In the genomic region with DNA sequence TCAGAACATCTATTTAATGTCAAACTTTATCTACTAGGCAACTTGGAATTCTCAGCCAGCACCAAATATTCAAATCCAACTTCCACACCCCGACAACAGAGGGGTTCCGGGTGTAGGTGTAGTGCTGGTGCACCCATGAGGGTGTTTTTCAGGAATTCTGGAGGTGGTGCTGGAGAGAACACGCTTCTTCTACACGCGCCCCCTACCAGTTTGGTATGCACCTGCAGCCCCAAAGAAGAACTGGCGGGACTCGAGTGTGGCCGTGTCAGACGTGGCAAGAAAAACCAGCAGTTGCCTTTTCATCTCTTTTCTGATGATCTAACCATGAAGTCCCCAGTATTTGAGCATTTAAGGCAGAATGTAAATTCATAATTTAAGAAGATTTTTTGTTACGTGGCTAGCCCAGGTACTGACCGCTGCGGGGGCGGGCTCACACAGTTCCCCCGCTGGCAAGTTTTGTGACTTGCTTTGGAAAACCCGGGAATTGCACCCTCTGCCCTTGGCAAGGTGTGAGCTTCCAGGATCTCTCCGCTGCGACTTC, we compare ENCODE assay signal across 8 cellular contexts. TPM values are rescaled to one million over a fixed set of nuclear protein-coding genes. Genes with fewer than 3 reads are reported as not detected.
DNase-seq lines count a peak whose midpoint lies in the region; ATAC-seq and TF ChIP-seq lines count a peak whose summit lies in the region.

No MANE protein-coding gene starts in this region.

- H3K27me3 ChIP-seq in BE2C, result peaks cover 3% of the 10 kb centered on the region; the same call in 1 of the 2 replicates
- peaks cover 7% of the 10 kb centered on the region for H3K27me3 ChIP-seq in effector memory CD4-positive, alpha-beta T cell (replicated peaks; ENCODE audit: control insufficient read depth, insufficient read depth, low read length, poor library complexity, severe bottlenecking)
- H3K27me3 ChIP-seq in mesenchymal stem cell (ENCODE audit: control insufficient read depth in 1 of 2, insufficient read depth in 1 of 2, low read length in 2 of 2), result peaks cover 0 to 39% of the 10 kb centered on the region in 2 experiments

- H3K36me3 ChIP-seq in BE2C, result no peaks in the 10 kb centered on the region
- H3K36me3 ChIP-seq in effector memory CD4-positive, alpha-beta T cell (ENCODE audit: control insufficient read depth, insufficient read depth, low read length), result no peaks in the 10 kb centered on the region
- H3K36me3 ChIP-seq in mesenchymal stem cell (ENCODE audit: control insufficient read depth in 1 of 2, insufficient read depth in 2 of 2, low read depth in 1 of 2, low read length in 2 of 2), result no peaks in the 10 kb centered on the region

- no peaks in the 10 kb centered on the region for H3K9me3 Mint-ChIP-seq in activated CD4-positive, alpha-beta memory T cell treated with anti-CD3 and anti-CD28 coated beads for 36 hours

- peak overlapping the region; percentile 98 for H3K4me2 ChIP-seq in mesenchymal stem cell (ENCODE audit: low read length, poor library complexity, severe bottlenecking)

- CTCF ChIA-PET in activated CD4-positive, alpha-beta memory T cell treated with anti-CD3 and anti-CD28 coated beads for 36 hours (lab: Charles Lee), result interaction anchor here (0.6 to 3.0 kb wide), 7 partner anchors 9 to 262 kb away, joined by 3 to 15 read pairs (median 4); partner anchors contain the start of gene RWDD3

- peak overlapping the region; percentile 78 for H3K4me3 Mint-ChIP-seq in activated CD4-positive, alpha-beta memory T cell treated with anti-CD3 and anti-CD28 coated beads for 36 hours

- H3K4me1 ChIP-seq in BE2C (no peaks in the 10 kb centered on the region), mesenchymal stem cell (ENCODE audit: control insufficient read depth, insufficient read depth, low read depth, low read length) (peaks cover 3% of the 10 kb centered on the region)
- H3K4me1 ChIP-seq in effector memory CD4-positive, alpha-beta T cell (ENCODE audit: control insufficient read depth, insufficient read depth, low read length, poor library complexity, severe bottlenecking), result peaks cover 4% of the 10 kb centered on the region

- no peak overlapping the region for H2AK5ac ChIP-seq in mesenchymal stem cell (ENCODE audit: low read length, severe bottlenecking)

- intact Hi-C loops in activated CD4-positive, alpha-beta memory T cell treated with anti-CD3 and anti-CD28 coated beads for 36 hours (cut with micrococcal nuclease), result loop anchor here (1.0 to 2.0 kb wide), 3 partner anchors 44 to 262 kb away; partner anchors contain the start of genes ALG14 and RWDD3

- peak overlapping the region; percentile 73 for H3K9ac ChIP-seq in mesenchymal stem cell (ENCODE audit: low read length)

- no peak overlapping the region for H4K91ac ChIP-seq in mesenchymal stem cell (ENCODE audit: low read length)

- H3K79me1 ChIP-seq in mesenchymal stem cell (replicated peaks; ENCODE audit: low read length, poor library complexity, severe bottlenecking), result peaks cover 14% of the 10 kb centered on the region

- H3K27me3 Mint-ChIP-seq in activated CD4-positive, alpha-beta memory T cell treated with anti-CD3 and anti-CD28 coated beads for 36 hours, result peaks cover 20% of the 10 kb centered on the region

- POLR2A ChIA-PET in activated CD4-positive, alpha-beta memory T cell treated with anti-CD3 and anti-CD28 coated beads for 36 hours (lab: Charles Lee), result interaction anchor here (1.1 kb wide), 1 partner anchor 117 kb away, joined by 4 read pairs; the partner anchor contains the start of gene RWDD3

- H2AFZ ChIP-seq in mesenchymal stem cell (ENCODE audit: low read depth, low read length), result peak overlapping the region; percentile 80

- H3K9me3 ChIP-seq in BE2C, result no peaks in the 10 kb centered on the region
- H3K9me3 ChIP-seq in effector memory CD4-positive, alpha-beta T cell (ENCODE audit: control insufficient read depth, low read length), result no peaks in the 10 kb centered on the region
- no peaks in the 10 kb centered on the region for H3K9me3 ChIP-seq in mesenchymal stem cell (ENCODE audit: control insufficient read depth, low read length)

- no peaks in the 10 kb centered on the region for H3K36me3 Mint-ChIP-seq in activated CD4-positive, alpha-beta memory T cell treated with anti-CD3 and anti-CD28 coated beads for 36 hours

- H3K27ac Mint-ChIP-seq in activated CD4-positive, alpha-beta memory T cell treated with anti-CD3 and anti-CD28 coated beads for 36 hours, result no peak overlapping the region

- no peak overlapping the region for H2BK120ac ChIP-seq in mesenchymal stem cell (ENCODE audit: low read depth, low read length)

- H3K4me3 ChIP-seq in BE2C (ENCODE audit: low read depth, low read length) (peak overlapping the region; percentile 73), mesenchymal stem cell (ENCODE audit: insufficient read depth in 1 of 2, low read depth in 1 of 2, low read length in 2 of 2) (peak overlapping the region; percentile 82 to 90)
- H3K4me3 ChIP-seq in effector memory CD4-positive, alpha-beta T cell (ENCODE audit: insufficient read depth, low read depth, low read length, poor library complexity, severe bottlenecking), result peak overlapping the region; percentile 76

- peak; percentile 62 for TF ChIP-seq CTCF in BE2C (IDR thresholded peaks at IDR 0.05; ENCODE audit: low read depth, low read length)

- H4K8ac ChIP-seq in mesenchymal stem cell (ENCODE audit: low read length), result no peak overlapping the region

- H2BK12ac ChIP-seq in mesenchymal stem cell (ENCODE audit: low read length in 2 of 2), result no peak overlapping the region

- H3K18ac ChIP-seq in mesenchymal stem cell (ENCODE audit: low read depth in 1 of 2, low read length in 2 of 2), result no peak overlapping the region

- H3K4me1 Mint-ChIP-seq in activated CD4-positive, alpha-beta memory T cell treated with anti-CD3 and anti-CD28 coated beads for 36 hours (ENCODE audit: low read depth), result peaks cover 6% of the 10 kb centered on the region

- H3K14ac ChIP-seq in mesenchymal stem cell (ENCODE audit: low read length in 2 of 2), result no peak overlapping the region

- ATAC-seq in GM19328 (IDR thresholded peaks at IDR 0.05; ENCODE audit: unreplicated experiment), result peak; percentile 52
- ATAC-seq in HG03460 (IDR thresholded peaks at IDR 0.05; ENCODE audit: unreplicated experiment), result peak; percentile 69

- no peak overlapping the region for H3K27ac ChIP-seq in effector memory CD4-positive, alpha-beta T cell (ENCODE audit: insufficient read depth, low read length, poor library complexity, severe bottlenecking)
- H3K27ac ChIP-seq in mesenchymal stem cell (ENCODE audit: low read length, poor library complexity, severe bottlenecking), result no peak overlapping the region

- H2BK5ac ChIP-seq in mesenchymal stem cell (ENCODE audit: low read depth, low read length, poor library complexity, severe bottlenecking), result no peak overlapping the region

- no peak overlapping the region for H3K4ac ChIP-seq in mesenchymal stem cell (ENCODE audit: low read depth in 1 of 2, low read length in 2 of 2)

- H2BK15ac ChIP-seq in mesenchymal stem cell (ENCODE audit: low read depth, poor library complexity, severe bottlenecking), result no peak overlapping the region

- WGBS in mesenchymal stem cell, result 1% methylated on average over 17 of the region's 17 CpGs

- DNase-seq in BE2C (peak; percentile 62), NCI-H526 (lab: John Stamatoyannopoulos, UW) (peak; percentile 84 to 94), mesenchymal stem cell (peak; percentile 57)
- DNase-seq in activated CD4-positive, alpha-beta memory T cell treated with anti-CD3 and anti-CD28 coated beads for 36 hours, result peak; percentile 62
- DNase-seq in effector memory CD4-positive, alpha-beta T cell, result peak; percentile 9 to 25 (median 19)
- peak; percentile 15 to 16 for DNase-seq in stimulated activated CD8-positive, alpha-beta memory T cell treated with anti-CD3 and anti-CD28 coated beads, Interleukin-7, amount 100 ng/mL, for 1 hour (ENCODE audit: low read depth in 2 of 2)

- no peak overlapping the region for H3K23ac ChIP-seq in mesenchymal stem cell (ENCODE audit: low read length in 2 of 2)

RNA-seq across cellular contexts. Expression of gene TLCD4, which starts 0.4 kb away (rescaled TPM):
- polyA plus RNA-seq in BE2C (2012; ENCODE audit: insufficient read depth, insufficient read length, low read depth), result not detected
- under 1 TPM; 0.15 to 0.21 TPM for total RNA-seq in activated CD4-positive, alpha-beta memory T cell treated with anti-CD3 and anti-CD28 coated beads for 36 hours
- polyA plus RNA-seq in mesenchymal stem cell (2013, experiment 1 of 2), result 2.4 TPM
- polyA plus RNA-seq in mesenchymal stem cell (2013, experiment 2 of 2), result 2.8 TPM

RNA-seq across cellular contexts. Expression of gene ALG14, which starts 44.0 kb away (rescaled TPM):
- 17.7 TPM for polyA plus RNA-seq in BE2C (2012; ENCODE audit: insufficient read depth, insufficient read length, low read depth)
- total RNA-seq in activated CD4-positive, alpha-beta memory T cell treated with anti-CD3 and anti-CD28 coated beads for 36 hours, result 1 to 10 TPM; 4.3 to 4.4 TPM
- polyA plus RNA-seq in mesenchymal stem cell (2013, experiment 1 of 2), result 7.6 TPM
- 6.4 TPM for polyA plus RNA-seq in mesenchymal stem cell (2013, experiment 2 of 2)

Comparison
In these comparisons a context has a peak if more than half of its experiments do, and no peak if none do; other contexts are left out.
1. DNase-seq: peak in every context shown above with its lines; median percentile 89 in NCI-H526; 62 in BE2C; 62 in activated CD4-positive, alpha-beta memory T cell treated with anti-CD3 and anti-CD28 coated beads for 36 hours; 57 in mesenchymal stem cell; 19 in effector memory CD4-positive, alpha-beta T cell; 16 in stimulated activated CD8-positive, alpha-beta memory T cell treated with anti-CD3 and anti-CD28 coated beads, Interleukin-7, amount 100 ng/mL, for 1 hour.